ENCODE assay signal across 8 cellular contexts in genomic region chr17:66348605-66349165, GRCh38. TPM values are rescaled to one million over a fixed set of nuclear protein-coding genes. Genes with fewer than 3 reads are reported as not detected.
DNase-seq lines count a peak whose midpoint lies in the region; ATAC-seq and TF ChIP-seq lines count a peak whose summit lies in the region.

No MANE protein-coding gene starts in this region.

- peak overlapping the region; percentile 28 to 34 for H3K27ac ChIP-seq in left lung

- H3K36me3 Mint-ChIP-seq in Caco-2 (ENCODE audit: insufficient read depth, unreplicated experiment) = peaks cover 4% of the 10 kb centered on the region
- peaks cover 4% of the 10 kb centered on the region for H3K36me3 Mint-ChIP-seq in activated T-helper 1 cell treated with anti-CD3 and anti-CD28 coated beads, Interleukin-12 subunit alpha, Interleukin-12 subunit beta, Interleukin-2, Interleukin-4 antibody, amounts not matched to agents 30 ng/mL and 10 ng/mL and 1 ng/mL, durations not matched to agents 14 hours and 24 hours and 36 hours (ENCODE audit: low read depth)

- intact Hi-C loops in Caco-2 (cut with micrococcal nuclease; ENCODE audit: unreplicated experiment) (loop anchor here (2.0 kb wide), 1 partner anchor 66 kb away; no protein-coding TSS in a partner anchor), left lung (cut with DNase I) (no loop called here)
- intact Hi-C loops in activated T-helper 1 cell treated with anti-CD3 and anti-CD28 coated beads, Interleukin-12 subunit alpha, Interleukin-12 subunit beta, Interleukin-2, Interleukin-4 antibody, amounts not matched to agents 30 ng/mL and 10 ng/mL and 1 ng/mL, durations not matched to agents 14 hours and 24 hours and 36 hours (cut with micrococcal nuclease) = loop anchor here (1.0 to 5.0 kb wide), 6 partner anchors 16 to 74 kb away; no protein-coding TSS in a partner anchor

- peak; percentile 63 to 69 for DNase-seq in Caco-2
- DNase-seq in LHCN-M2 (ENCODE audit: low read depth) = peak; percentile 76
- DNase-seq in activated T-helper 1 cell treated with anti-CD3 and anti-CD28 coated beads, Interleukin-12 subunit alpha, Interleukin-12 subunit beta, Interleukin-2, Interleukin-4 antibody, amounts not matched to agents 30 ng/mL and 10 ng/mL and 1 ng/mL, durations not matched to agents 14 hours and 24 hours and 36 hours (ENCODE audit: low spot score) = no peak
- DNase-seq in left lung = peak in 1 of 2 donors; percentile 49
- DNase-seq in anterior cingulate cortex (lab: John Stamatoyannopoulos, UW) = no peak
- no peak for DNase-seq in activated CD4-positive, alpha-beta T cell treated with anti-CD3 and anti-CD28 coated beads for 1 hour

- H3K27me3 ChIP-seq in Caco-2 (replicated peaks; ENCODE audit: control insufficient read depth, insufficient read depth, low read length) (no peaks in the 10 kb centered on the region), left lung (no peaks in the 10 kb centered on the region)

- TF ChIP-seq CTCF in Caco-2 (IDR thresholded peaks at IDR 0.05; ENCODE audit: insufficient read depth in 1 of 2, low read depth in 1 of 2, low read length in 1 of 2, severe bottlenecking in 1 of 2, unreplicated experiment in 1 of 2) (no peak), left lung (IDR thresholded peaks at IDR 0.05) (no peak)

- H3K4me1 ChIP-seq in Caco-2 (peaks cover 64% of the 10 kb centered on the region), left lung (peaks cover 10 to 34% of the 10 kb centered on the region in 2 donors)

- no peaks in the 10 kb centered on the region for H3K9me3 Mint-ChIP-seq in Caco-2 (ENCODE audit: unreplicated experiment)
- no peaks in the 10 kb centered on the region for H3K9me3 Mint-ChIP-seq in activated T-helper 1 cell treated with anti-CD3 and anti-CD28 coated beads, Interleukin-12 subunit alpha, Interleukin-12 subunit beta, Interleukin-2, Interleukin-4 antibody, amounts not matched to agents 30 ng/mL and 10 ng/mL and 1 ng/mL, durations not matched to agents 14 hours and 24 hours and 36 hours

- POLR2A ChIA-PET in Caco-2 (lab: Charles Lee) = interaction anchor here (1.4 kb wide), 1 partner anchor 66 kb away, joined by 4 read pairs; no protein-coding TSS in a partner anchor

- peaks cover 30% of the 10 kb centered on the region for H3K4me1 Mint-ChIP-seq in Caco-2 (ENCODE audit: low read depth, unreplicated experiment)
- H3K4me1 Mint-ChIP-seq in activated T-helper 1 cell treated with anti-CD3 and anti-CD28 coated beads, Interleukin-12 subunit alpha, Interleukin-12 subunit beta, Interleukin-2, Interleukin-4 antibody, amounts not matched to agents 30 ng/mL and 10 ng/mL and 1 ng/mL, durations not matched to agents 14 hours and 24 hours and 36 hours (ENCODE audit: low read depth) = peaks cover 62% of the 10 kb centered on the region

- H3K4me3 Mint-ChIP-seq in Caco-2 (ENCODE audit: unreplicated experiment) = peak overlapping the region; percentile 57
- peak overlapping the region; percentile 62 for H3K4me3 Mint-ChIP-seq in activated T-helper 1 cell treated with anti-CD3 and anti-CD28 coated beads, Interleukin-12 subunit alpha, Interleukin-12 subunit beta, Interleukin-2, Interleukin-4 antibody, amounts not matched to agents 30 ng/mL and 10 ng/mL and 1 ng/mL, durations not matched to agents 14 hours and 24 hours and 36 hours

- ATAC-seq in left lung = peak; percentile 89
- no peak for ATAC-seq in GM21717 (IDR thresholded peaks at IDR 0.05; ENCODE audit: unreplicated experiment)
- ATAC-seq in GM21367 (IDR thresholded peaks at IDR 0.05; ENCODE audit: unreplicated experiment) = no peak

- no peaks in the 10 kb centered on the region for H3K9me3 ChIP-seq in Caco-2
- no peaks in the 10 kb centered on the region for H3K9me3 ChIP-seq in left lung

- H3K27me3 Mint-ChIP-seq in Caco-2 (ENCODE audit: insufficient read depth, unreplicated experiment) = no peaks in the 10 kb centered on the region
- no peaks in the 10 kb centered on the region for H3K27me3 Mint-ChIP-seq in activated T-helper 1 cell treated with anti-CD3 and anti-CD28 coated beads, Interleukin-12 subunit alpha, Interleukin-12 subunit beta, Interleukin-2, Interleukin-4 antibody, amounts not matched to agents 30 ng/mL and 10 ng/mL and 1 ng/mL, durations not matched to agents 14 hours and 24 hours and 36 hours (ENCODE audit: insufficient read depth)

- CTCF ChIA-PET in Caco-2 (lab: Charles Lee) = interaction anchor here (0.6 kb wide), 1 partner anchor 65 kb away, joined by 4 read pairs; no protein-coding TSS in a partner anchor

- no TSS peak for BruUV-seq in Caco-2 (replicated peaks; lab: Mats Ljungman, UMichigan)

- H3K4me3 ChIP-seq in Caco-2 (ENCODE audit: low read depth, low read length) (no peak overlapping the region), left lung (no peak overlapping the region)

- H3K36me3 ChIP-seq in Caco-2 (ENCODE audit: control insufficient read depth, insufficient read depth, low read length) = no peaks in the 10 kb centered on the region
- H3K36me3 ChIP-seq in left lung = no peaks in the 10 kb centered on the region

- H3K27ac Mint-ChIP-seq in Caco-2 (ENCODE audit: unreplicated experiment) = peak overlapping the region; percentile 54
- H3K27ac Mint-ChIP-seq in activated T-helper 1 cell treated with anti-CD3 and anti-CD28 coated beads, Interleukin-12 subunit alpha, Interleukin-12 subunit beta, Interleukin-2, Interleukin-4 antibody, amounts not matched to agents 30 ng/mL and 10 ng/mL and 1 ng/mL, durations not matched to agents 14 hours and 24 hours and 36 hours = peak overlapping the region; percentile 45

RNA-seq across cellular contexts. Expression of gene PRKCA, which starts 46.3 kb away (rescaled TPM):
- 29.6 and 34.7 TPM in 2 replicates for total RNA-seq in Caco-2 (2022)
- 24.0 and 26.8 TPM in 2 replicates for total RNA-seq in LHCN-M2 (2014; rRNA removed)
- 20.3 TPM for polyA plus RNA-seq in LHCN-M2 (2012)
- total RNA-seq in activated T-helper 1 cell treated with anti-CD3 and anti-CD28 coated beads, Interleukin-12 subunit alpha, Interleukin-12 subunit beta, Interleukin-2, Interleukin-4 antibody, amounts not matched to agents 30 ng/mL and 10 ng/mL and 1 ng/mL, durations not matched to agents 14 hours and 24 hours and 36 hours = 155 and 157 TPM in 2 replicates
- 10 to 100 TPM; 20.6 to 30.4 TPM for total RNA-seq in left lung

Comparison
In these comparisons a context has a peak if more than half of its experiments do, and no peak if none do; other contexts are left out.
1. DNase-seq: peak in Caco-2 (2 of 2) and LHCN-M2 (single experiment); none in activated T-helper 1 cell treated with anti-CD3 and anti-CD28 coated beads, Interleukin-12 subunit alpha, Interleukin-12 subunit beta, Interleukin-2, Interleukin-4 antibody, amounts not matched to agents 30 ng/mL and 10 ng/mL and 1 ng/mL, durations not matched to agents 14 hours and 24 hours and 36 hours (single experiment), anterior cingulate cortex (0 of 58) and activated CD4-positive, alpha-beta T cell treated with anti-CD3 and anti-CD28 coated beads for 1 hour (single experiment).
2. intact Hi-C loops: an anchor here in Caco-2 (2.0 kb wide) and activated T-helper 1 cell treated with anti-CD3 and anti-CD28 coated beads, Interleukin-12 subunit alpha, Interleukin-12 subunit beta, Interleukin-2, Interleukin-4 antibody, amounts not matched to agents 30 ng/mL and 10 ng/mL and 1 ng/mL, durations not matched to agents 14 hours and 24 hours and 36 hours (1.0 to 5.0 kb wide); none called in left lung.